8 cellular contexts compared by ENCODE assay signal in the genomic region with DNA sequence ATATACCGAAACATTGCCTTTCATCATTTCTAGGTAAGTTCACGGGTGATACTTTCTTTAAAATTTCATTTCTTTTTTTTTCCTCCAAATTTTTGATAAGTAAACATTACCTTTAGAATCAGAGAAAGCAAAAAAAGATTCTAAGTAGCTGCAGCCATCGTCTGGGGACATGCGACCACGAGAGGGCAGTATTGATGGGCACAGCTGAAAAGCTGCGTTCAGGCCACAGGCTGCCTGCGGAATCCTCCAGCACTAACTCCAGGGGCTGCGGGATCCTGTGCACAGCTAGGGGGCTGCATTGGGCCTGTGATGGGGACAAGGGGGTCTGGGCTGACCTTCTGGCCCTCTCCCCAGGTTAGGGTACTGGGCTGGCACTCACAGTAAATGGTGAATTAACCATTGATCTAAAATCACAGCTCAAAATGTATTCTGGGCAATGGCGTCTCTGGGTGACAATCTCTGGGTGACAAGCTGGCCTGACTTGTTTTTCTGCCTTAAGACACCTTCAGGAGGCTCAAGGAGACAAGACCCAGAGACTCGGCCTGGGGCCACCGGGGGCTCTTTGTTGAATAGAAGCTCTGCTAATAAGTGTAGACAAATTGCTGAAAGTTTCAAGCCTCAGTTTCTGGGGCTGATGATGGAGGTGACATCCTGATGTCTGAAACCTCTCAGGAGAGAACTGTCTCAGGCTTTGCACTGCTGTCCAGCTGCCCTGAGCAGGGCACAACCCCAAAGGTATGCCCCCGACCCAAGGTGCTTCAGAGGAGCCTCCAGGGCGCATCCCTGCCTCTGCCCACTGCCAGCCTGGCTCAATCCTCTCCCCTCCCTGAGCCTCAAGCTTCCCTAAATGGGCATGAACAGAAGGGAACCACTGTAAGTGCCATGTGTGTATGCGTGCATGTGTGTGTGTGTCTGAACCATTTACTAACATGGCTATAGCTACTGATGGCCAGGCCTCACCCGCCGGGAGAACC. TPM values are rescaled to one million over a fixed set of nuclear protein-coding genes. Genes with fewer than 3 reads are reported as not detected.
A peak's percentile ranks its signal among the peaks of the same experiment; 100 is the strongest.
DNase-seq lines count a peak whose midpoint lies in the region; ATAC-seq and TF ChIP-seq lines count a peak whose summit lies in the region.

No MANE protein-coding gene starts in this region.

- no peak overlapping the region for H3K4me3 Mint-ChIP-seq in activated T-cell treated with anti-CD3 and anti-CD28 coated beads, Interleukin-2, amount 50 U/mL, for 72 hours

- DNase-seq in Ammon's horn (ENCODE audit: low spot score) (peak; percentile 89), H7 (peak; percentile 95), OCI-M1 (lab: John Stamatoyannopoulos, UW) (peak; percentile 74), fibroblast of pulmonary artery (ENCODE audit: low read depth) (peak; percentile 78), nucleus accumbens (lab: John Stamatoyannopoulos, UW) (peak in 46 of 56 donors; percentile 10 to 86 (median 42)), suprapubic skin (ENCODE audit: low spot score in 2 of 2) (no peak)
- peak; percentile 70 to 71 for DNase-seq in activated T-cell treated with anti-CD3 and anti-CD28 coated beads, Interleukin-2, amount 50 U/mL, for 72 hours

- H3K9me3 Mint-ChIP-seq in activated T-cell treated with anti-CD3 and anti-CD28 coated beads, Interleukin-2, amount 50 U/mL, for 72 hours, result no peaks in the 10 kb centered on the region

- 42% methylated on average over 10 of the region's 16 CpGs for WGBS in suprapubic skin

- TF ChIP-seq EP300 in suprapubic skin (IDR thresholded peaks at IDR 0.05), result no peak

- no peaks in the 10 kb centered on the region for H3K4me1 Mint-ChIP-seq in activated T-cell treated with anti-CD3 and anti-CD28 coated beads, Interleukin-2, amount 50 U/mL, for 72 hours (ENCODE audit: low read depth)

- no peak for TF ChIP-seq POLR2A in suprapubic skin (IDR thresholded peaks at IDR 0.05)

- peaks cover under 1% of the 10 kb centered on the region for H3K4me1 ChIP-seq in suprapubic skin

- TF ChIP-seq CTCF in fibroblast of pulmonary artery (IDR thresholded peaks at IDR 0.05; ENCODE audit: low read length, missing control alignments), result peak; percentile 91
- TF ChIP-seq CTCF in suprapubic skin (IDR thresholded peaks at IDR 0.05), result peak; percentile 44 to 75

- no peaks in the 10 kb centered on the region for H3K27me3 Mint-ChIP-seq in activated T-cell treated with anti-CD3 and anti-CD28 coated beads, Interleukin-2, amount 50 U/mL, for 72 hours (ENCODE audit: low read depth)

- peak; percentile 43 to 49 for ATAC-seq in activated T-cell treated with anti-CD3 and anti-CD28 coated beads, Interleukin-2, amount 50 U/mL, for 72 hours (replicated peaks in 1 of 2)
- no peak for ATAC-seq in HG03095 (IDR thresholded peaks at IDR 0.05; ENCODE audit: unreplicated experiment)

- H3K27ac Mint-ChIP-seq in activated T-cell treated with anti-CD3 and anti-CD28 coated beads, Interleukin-2, amount 50 U/mL, for 72 hours, result no peak overlapping the region

- H3K36me3 ChIP-seq in H7 (replicated peaks; ENCODE audit: control insufficient read depth, insufficient read depth, low read length), result peaks cover 20% of the 10 kb centered on the region
- H3K36me3 ChIP-seq in suprapubic skin, result peaks cover 24% of the 10 kb centered on the region

- H3K36me3 Mint-ChIP-seq in activated T-cell treated with anti-CD3 and anti-CD28 coated beads, Interleukin-2, amount 50 U/mL, for 72 hours (ENCODE audit: insufficient read depth in 2 of 2), result no peaks in the 10 kb centered on the region

- no peaks in the 10 kb centered on the region for H3K27me3 ChIP-seq in H7 (ENCODE audit: control insufficient read depth, insufficient read depth, low read length)
- no peaks in the 10 kb centered on the region for H3K27me3 ChIP-seq in suprapubic skin

- no peak overlapping the region for H3K27ac ChIP-seq in suprapubic skin

- no peaks in the 10 kb centered on the region for H3K9me3 ChIP-seq in suprapubic skin

- H3K4me3 ChIP-seq in H7 (ENCODE audit: insufficient read depth, low read depth, low read length) (no peak overlapping the region), fibroblast of pulmonary artery (replicated peaks; ENCODE audit: low read depth, low read length) (no peak overlapping the region), suprapubic skin (no peak overlapping the region)

RNA-seq across cellular contexts. Expression of a gene that starts 44.3 kb away (rescaled TPM):
- total RNA-seq in H7 (2014; rRNA removed; shearing (Covaris generic)), result 7.3 and 9.9 TPM in 2 replicates
- total RNA-seq in activated T-cell treated with anti-CD3 and anti-CD28 coated beads, Interleukin-2, amount 50 U/mL, for 72 hours, result 1 to 10 TPM; 1.6 to 4.7 TPM
- under 1 TPM in 3 of 4 donors, not detected in 1; 0.32 to 0.98 (median 0.44) TPM for total RNA-seq in suprapubic skin

Comparison
In these comparisons a context has a peak if more than half of its experiments do, and no peak if none do; other contexts are left out.
1. DNase-seq: peak in Ammon's horn (single experiment), H7 (single experiment), OCI-M1 (single experiment), activated T-cell treated with anti-CD3 and anti-CD28 coated beads, Interleukin-2, amount 50 U/mL, for 72 hours (2 of 2), fibroblast of pulmonary artery (single experiment) and nucleus accumbens (46 of 56); none in suprapubic skin (0 of 2).